9 cellular contexts compared by ENCODE assay signal in genomic region chr12:121514184-121514742, GRCh38.
DNase-seq lines count a peak whose midpoint lies in the region; ATAC-seq and TF ChIP-seq lines count a peak whose summit lies in the region.
"Had no signal": no experiment of that assay in that cellular context is flagged by ENCODE, and none has a peak within 500 bp of the region (broad histone marks: within the 10 kb centered on the region; RNA-seq: fewer than 3 reads in every experiment).

No MANE protein-coding gene starts in this region.

- H3K4me1 ChIP-seq in cardiac muscle cell (ENCODE audit: low read depth), result no peaks in the 10 kb centered on the region
- H3K4me1 ChIP-seq: upper lobe of right lung had no signal

- H3K36me3 Mint-ChIP-seq in activated CD8-positive, alpha-beta T cell treated with anti-CD3 and anti-CD28 coated beads for 36 hours (ENCODE audit: low read depth), result peaks cover 4% of the 10 kb centered on the region
- H3K36me3 Mint-ChIP-seq in activated T-helper 17 cell treated with anti-CD3 and anti-CD28 coated beads, Interleukin-2, amount 50 U/mL, for 72 hours (ENCODE audit: low read depth), result peaks cover 49% of the 10 kb centered on the region
- H3K36me3 Mint-ChIP-seq in osteocyte (ENCODE audit: unreplicated experiment), result peaks cover 7% of the 10 kb centered on the region

- no peaks in the 10 kb centered on the region for H3K9me3 Mint-ChIP-seq in activated CD8-positive, alpha-beta T cell treated with anti-CD3 and anti-CD28 coated beads for 36 hours
- H3K9me3 Mint-ChIP-seq in activated T-helper 17 cell treated with anti-CD3 and anti-CD28 coated beads, Interleukin-2, amount 50 U/mL, for 72 hours, result no peaks in the 10 kb centered on the region
- no peaks in the 10 kb centered on the region for H3K9me3 Mint-ChIP-seq in osteocyte (ENCODE audit: unreplicated experiment)

- H3K9me3 ChIP-seq in cardiac muscle cell (ENCODE audit: low read depth), result no peaks in the 10 kb centered on the region
- H3K9me3 ChIP-seq: upper lobe of right lung had no signal

- no peak for TF ChIP-seq CTCF in cardiac muscle cell (IDR thresholded peaks at IDR 0.05; ENCODE audit: low read depth, low read length)
- TF ChIP-seq CTCF in activated CD8-positive, alpha-beta T cell treated with anti-CD3 and anti-CD28 coated beads for 36 hours (IDR thresholded peaks at IDR 0.05), result no peak
- TF ChIP-seq CTCF in osteocyte (IDR thresholded peaks at IDR 0.05), result no peak

- CTCF ChIA-PET in activated CD8-positive, alpha-beta T cell treated with anti-CD3 and anti-CD28 coated beads for 36 hours (lab: Charles Lee), result interaction anchor here (1.0 kb wide), 1 partner anchor 13 kb away, joined by 3 read pairs; no protein-coding TSS in a partner anchor

- peaks cover 9% of the 10 kb centered on the region for H3K4me1 Mint-ChIP-seq in activated CD8-positive, alpha-beta T cell treated with anti-CD3 and anti-CD28 coated beads for 36 hours (ENCODE audit: low read depth)
- peaks cover 4% of the 10 kb centered on the region for H3K4me1 Mint-ChIP-seq in activated T-helper 17 cell treated with anti-CD3 and anti-CD28 coated beads, Interleukin-2, amount 50 U/mL, for 72 hours
- H3K4me1 Mint-ChIP-seq in osteocyte (ENCODE audit: unreplicated experiment), result no peaks in the 10 kb centered on the region

- H3K4me3 Mint-ChIP-seq in activated CD8-positive, alpha-beta T cell treated with anti-CD3 and anti-CD28 coated beads for 36 hours, result no peak overlapping the region
- no peak overlapping the region for H3K4me3 Mint-ChIP-seq in activated T-helper 17 cell treated with anti-CD3 and anti-CD28 coated beads, Interleukin-2, amount 50 U/mL, for 72 hours
- no peak overlapping the region for H3K4me3 Mint-ChIP-seq in osteocyte (ENCODE audit: unreplicated experiment)

- ATAC-seq in left cardiac atrium (no peak), HG02798 (IDR thresholded peaks at IDR 0.05; ENCODE audit: poor library complexity, unreplicated experiment) (peak; percentile 46)
- ATAC-seq in activated CD8-positive, alpha-beta T cell treated with anti-CD3 and anti-CD28 coated beads for 36 hours, result peak; percentile 43
- ATAC-seq in activated T-helper 17 cell treated with anti-CD3 and anti-CD28 coated beads, Interleukin-2, amount 50 U/mL, for 72 hours (replicated peaks), result no peak

- POLR2A ChIA-PET in activated CD8-positive, alpha-beta T cell treated with anti-CD3 and anti-CD28 coated beads for 36 hours (lab: Charles Lee), result interaction anchor here (0.8 kb wide), 1 partner anchor 15 kb away, joined by 5 read pairs; no protein-coding TSS in a partner anchor

- peak overlapping the region; percentile 60 for H3K27ac ChIP-seq in cardiac muscle cell
- H3K27ac ChIP-seq: upper lobe of right lung had no signal

- intact Hi-C loops in left cardiac atrium (cut with DNase I), result no loop called here
- intact Hi-C loops in activated CD8-positive, alpha-beta T cell treated with anti-CD3 and anti-CD28 coated beads for 36 hours (cut with micrococcal nuclease), result no loop called here

- DNase-seq in cardiac muscle cell (ENCODE audit: low read depth in 1 of 2, low spot score in 1 of 2) (no peak), left cardiac atrium (no peak), ecto neural progenitor cell (ENCODE audit: low spot score) (no peak), amygdala (lab: John Stamatoyannopoulos, UW) (no peak), osteocyte (ENCODE audit: extremely low spot score, unreplicated experiment) (no peak)
- peak; percentile 9 for DNase-seq in activated CD8-positive, alpha-beta T cell treated with anti-CD3 and anti-CD28 coated beads for 36 hours

- H3K27ac Mint-ChIP-seq in activated CD8-positive, alpha-beta T cell treated with anti-CD3 and anti-CD28 coated beads for 36 hours, result peak overlapping the region; percentile 72
- no peak overlapping the region for H3K27ac Mint-ChIP-seq in activated T-helper 17 cell treated with anti-CD3 and anti-CD28 coated beads, Interleukin-2, amount 50 U/mL, for 72 hours
- H3K27ac Mint-ChIP-seq in osteocyte (ENCODE audit: unreplicated experiment), result no peak overlapping the region

- peaks cover 10% of the 10 kb centered on the region for H3K36me3 ChIP-seq in cardiac muscle cell

- H3K27me3 ChIP-seq in cardiac muscle cell, result no peaks in the 10 kb centered on the region
- H3K27me3 ChIP-seq: upper lobe of right lung had no signal

- no peak overlapping the region for H3K4me3 ChIP-seq in cardiac muscle cell
- H3K4me3 ChIP-seq: upper lobe of right lung had no signal

- no peaks in the 10 kb centered on the region for H3K27me3 Mint-ChIP-seq in activated CD8-positive, alpha-beta T cell treated with anti-CD3 and anti-CD28 coated beads for 36 hours
- no peaks in the 10 kb centered on the region for H3K27me3 Mint-ChIP-seq in activated T-helper 17 cell treated with anti-CD3 and anti-CD28 coated beads, Interleukin-2, amount 50 U/mL, for 72 hours
- no peaks in the 10 kb centered on the region for H3K27me3 Mint-ChIP-seq in osteocyte (ENCODE audit: unreplicated experiment)

Comparison
In these comparisons a context has a peak if more than half of its experiments do, and no peak if none do; other contexts are left out.
1. ATAC-seq: peak in HG02798 (single experiment) and activated CD8-positive, alpha-beta T cell treated with anti-CD3 and anti-CD28 coated beads for 36 hours (single experiment); none in left cardiac atrium (0 of 2) and activated T-helper 17 cell treated with anti-CD3 and anti-CD28 coated beads, Interleukin-2, amount 50 U/mL, for 72 hours (single experiment).